34 cellular contexts compared by ENCODE assay signal in genomic region chr9:76099516-76099915, GRCh38.
"Had no signal": no experiment of that assay in that cellular context is flagged by ENCODE, and none has a peak within 500 bp of the region (broad histone marks: within the 10 kb centered on the region; RNA-seq: fewer than 3 reads in every experiment).

No MANE protein-coding gene starts in this region.

- H3K27ac ChIP-seq: adrenal gland, body of pancreas, brain microvascular endothelial cell, breast epithelium, VCaP had no signal

- H3K9me3 Mint-ChIP-seq: activated B cell treated with CpG ODN at 0.5 μM for 24 hours; activated CD4-positive, alpha-beta memory T cell treated with anti-CD3 and anti-CD28 coated beads, Interleukin-2, amount 10 ng/mL, durations not matched to agents 7 days and 5 days; activated CD4-positive, alpha-beta T cell treated with anti-CD3 and anti-CD28 coated beads, Interleukin-2, amount 10 ng/mL, durations not matched to agents 24 days and 14 days; activated naive CD4-positive, alpha-beta T cell treated with anti-CD3 and anti-CD28 coated beads, Interleukin-2, amount 10 ng/mL, durations not matched to agents 7 days and 5 days; activated naive CD8-positive, alpha-beta T cell treated with anti-CD3 and anti-CD28 coated beads, Interleukin-2, amount 10 ng/mL, durations not matched to agents 7 days and 5 days; activated naive CD8-positive, alpha-beta T cell treated with anti-CD3 and anti-CD28 coated beads, Interleukin-2, amount 50 U/mL, for 24 hours; activated T-cell treated with anti-CD3 and anti-CD28 coated beads, Interleukin-2, amount 50 U/mL, for 24 hours; activated T-helper 2 cell treated with anti-CD3 and anti-CD28 coated beads, Interferon-gamma antibody, Interleukin-2, Interleukin-4, amounts not matched to agents 10 μg/mL and 5 μg/mL and 100 μg/mL, durations not matched to agents 14 hours and 24 hours and 36 hours; T-helper 1 cell treated with Interleukin-12 subunit alpha and Interleukin-12 subunit beta and Interleukin-4 antibody, amounts not matched to agents 30 μg/mL and 1 μg/mL, for 36 hours; T-helper 2 cell treated with Interferon-gamma antibody and Interleukin-4, amounts not matched to agents 5 μg/mL and 100 μg/mL, for 36 hours had no signal

- H3K4me3 ChIP-seq: adrenal gland, body of pancreas, breast epithelium had no signal

- H3K9me3 ChIP-seq: adrenal gland, body of pancreas, breast epithelium had no signal

- H3K4me3 Mint-ChIP-seq: activated B cell treated with CpG ODN at 0.5 μM for 24 hours; activated CD4-positive, alpha-beta memory T cell treated with anti-CD3 and anti-CD28 coated beads, Interleukin-2, amount 10 ng/mL, durations not matched to agents 7 days and 5 days; activated CD4-positive, alpha-beta T cell treated with anti-CD3 and anti-CD28 coated beads, Interleukin-2, amount 10 ng/mL, durations not matched to agents 24 days and 14 days; activated CD8-positive, alpha-beta memory T cell treated with anti-CD3 and anti-CD28 coated beads, Interleukin-2, amount 10 ng/mL, durations not matched to agents 7 days and 5 days; activated CD8-positive, alpha-beta T cell treated with anti-CD3 and anti-CD28 coated beads, Interleukin-2, amount 10 ng/mL, durations not matched to agents 7 days and 5 days; activated naive CD4-positive, alpha-beta T cell treated with anti-CD3 and anti-CD28 coated beads, Interleukin-2, amount 10 ng/mL, durations not matched to agents 7 days and 5 days; activated naive CD8-positive, alpha-beta T cell; activated naive CD8-positive, alpha-beta T cell treated with anti-CD3 and anti-CD28 coated beads, Interleukin-2, amount 10 ng/mL, durations not matched to agents 7 days and 5 days; activated naive CD8-positive, alpha-beta T cell treated with anti-CD3 and anti-CD28 coated beads, Interleukin-2, amount 50 U/mL, for 24 hours; activated T-cell treated with anti-CD3 and anti-CD28 coated beads, Interleukin-2, amount 50 U/mL, for 24 hours; T-helper 1 cell treated with Interleukin-12 subunit alpha and Interleukin-12 subunit beta and Interleukin-4 antibody, amounts not matched to agents 30 μg/mL and 1 μg/mL, for 36 hours; T-helper 2 cell treated with Interferon-gamma antibody and Interleukin-4, amounts not matched to agents 5 μg/mL and 100 μg/mL, for 36 hours had no signal

- H3K27me3 Mint-ChIP-seq: activated CD4-positive, alpha-beta memory T cell treated with anti-CD3 and anti-CD28 coated beads, Interleukin-2, amount 10 ng/mL, durations not matched to agents 7 days and 5 days; activated CD4-positive, alpha-beta T cell treated with anti-CD3 and anti-CD28 coated beads, Interleukin-2, amount 10 ng/mL, durations not matched to agents 24 days and 14 days; activated CD8-positive, alpha-beta memory T cell treated with anti-CD3 and anti-CD28 coated beads, Interleukin-2, amount 10 ng/mL, durations not matched to agents 7 days and 5 days; activated naive CD4-positive, alpha-beta T cell treated with anti-CD3 and anti-CD28 coated beads, Interleukin-2, amount 10 ng/mL, durations not matched to agents 7 days and 5 days; activated naive CD8-positive, alpha-beta T cell; activated naive CD8-positive, alpha-beta T cell treated with anti-CD3 and anti-CD28 coated beads, Interleukin-2, amount 10 ng/mL, durations not matched to agents 7 days and 5 days; activated naive CD8-positive, alpha-beta T cell treated with anti-CD3 and anti-CD28 coated beads, Interleukin-2, amount 50 U/mL, for 24 hours; activated T-cell treated with anti-CD3 and anti-CD28 coated beads, Interleukin-2, amount 50 U/mL, for 24 hours had no signal

- ATAC-seq: activated CD8-positive, alpha-beta memory T cell treated with anti-CD3 and anti-CD28 coated beads, Interleukin-2, amount 10 ng/mL, durations not matched to agents 7 days and 5 days; activated CD8-positive, alpha-beta T cell treated with anti-CD3 and anti-CD28 coated beads, Interleukin-2, amount 10 ng/mL, durations not matched to agents 7 days and 5 days; activated naive CD8-positive, alpha-beta T cell treated with anti-CD3 and anti-CD28 coated beads, Interleukin-2, amount 50 U/mL, for 24 hours; body of pancreas had no signal

- H3K27ac Mint-ChIP-seq: activated B cell treated with CpG ODN at 0.5 μM for 24 hours; activated CD4-positive, alpha-beta memory T cell treated with anti-CD3 and anti-CD28 coated beads, Interleukin-2, amount 10 ng/mL, durations not matched to agents 7 days and 5 days; activated CD4-positive, alpha-beta T cell treated with anti-CD3 and anti-CD28 coated beads, Interleukin-2, amount 10 ng/mL, durations not matched to agents 24 days and 14 days; activated CD8-positive, alpha-beta memory T cell treated with anti-CD3 and anti-CD28 coated beads, Interleukin-2, amount 10 ng/mL, durations not matched to agents 7 days and 5 days; activated CD8-positive, alpha-beta T cell treated with anti-CD3 and anti-CD28 coated beads, Interleukin-2, amount 10 ng/mL, durations not matched to agents 7 days and 5 days; activated naive CD4-positive, alpha-beta T cell treated with anti-CD3 and anti-CD28 coated beads, Interleukin-2, amount 10 ng/mL, durations not matched to agents 7 days and 5 days; activated naive CD8-positive, alpha-beta T cell; activated naive CD8-positive, alpha-beta T cell treated with anti-CD3 and anti-CD28 coated beads, Interleukin-2, amount 10 ng/mL, durations not matched to agents 7 days and 5 days; activated naive CD8-positive, alpha-beta T cell treated with anti-CD3 and anti-CD28 coated beads, Interleukin-2, amount 50 U/mL, for 24 hours; activated T-cell treated with anti-CD3 and anti-CD28 coated beads, Interleukin-2, amount 50 U/mL, for 24 hours; activated T-helper 2 cell treated with anti-CD3 and anti-CD28 coated beads, Interferon-gamma antibody, Interleukin-2, Interleukin-4, amounts not matched to agents 10 μg/mL and 5 μg/mL and 100 μg/mL, durations not matched to agents 14 hours and 24 hours and 36 hours; T-helper 1 cell treated with Interleukin-12 subunit alpha and Interleukin-12 subunit beta and Interleukin-4 antibody, amounts not matched to agents 30 μg/mL and 1 μg/mL, for 36 hours; T-helper 2 cell treated with Interferon-gamma antibody and Interleukin-4, amounts not matched to agents 5 μg/mL and 100 μg/mL, for 36 hours had no signal

- DNase-seq: activated B cell treated with CpG ODN at 0.5 μM for 24 hours; activated CD4-positive, alpha-beta memory T cell treated with anti-CD3 and anti-CD28 coated beads, Interleukin-2, amount 10 ng/mL, durations not matched to agents 7 days and 5 days; activated CD4-positive, alpha-beta T cell treated with anti-CD3 and anti-CD28 coated beads for 4 hours; activated CD4-positive, alpha-beta T cell treated with anti-CD3 and anti-CD28 coated beads, Interleukin-2, amount 10 ng/mL, durations not matched to agents 24 days and 14 days; activated CD4-positive, alpha-beta T cell treated with anti-CD3 and anti-CD28 coated beads, Interleukin-2, amount 50 U/mL, for 1 hour; activated CD4-positive, alpha-beta T cell treated with anti-CD3 and anti-CD28 coated beads, Interleukin-2, amount 50 U/mL, for 48 hours; activated CD4-positive, CD25-positive, alpha-beta regulatory T cell treated with anti-CD3 and anti-CD28 coated beads, Interleukin-2, amount 50 U/mL, for 72 hours; activated CD8-positive, alpha-beta memory T cell treated with anti-CD3 and anti-CD28 coated beads for 24 hours; activated CD8-positive, alpha-beta memory T cell treated with anti-CD3 and anti-CD28 coated beads, Interleukin-2, amount 10 ng/mL, durations not matched to agents 7 days and 5 days; activated CD8-positive, alpha-beta memory T cell treated with anti-CD3 and anti-CD28 coated beads, Interleukin-2, amount 50 U/mL, for 48 hours; activated CD8-positive, alpha-beta T cell treated with anti-CD3 and anti-CD28 coated beads, Interleukin-2, amount 10 ng/mL, durations not matched to agents 7 days and 5 days; activated effector memory CD4-positive, alpha-beta T cell treated with Interleukin-2 at 50 U/mL for 16 hours; activated gamma-delta T cell; activated naive CD4-positive, alpha-beta T cell treated with anti-CD3 and anti-CD28 coated beads, Interleukin-2, amount 10 ng/mL, durations not matched to agents 7 days and 5 days; activated naive CD8-positive, alpha-beta T cell treated with anti-CD3 and anti-CD28 coated beads, Interleukin-2, amount 10 ng/mL, durations not matched to agents 7 days and 5 days; activated naive CD8-positive, alpha-beta T cell treated with anti-CD3 and anti-CD28 coated beads, Interleukin-2, amount 50 U/mL, for 24 hours; activated T-cell treated with anti-CD3 and anti-CD28 coated beads, Interleukin-2, amount 50 U/mL, for 24 hours; activated T-cell treated with anti-CD3 and anti-CD28 coated beads, Interleukin-2, amount 50 U/mL, for 48 hours; amniotic stem cell; aorta; body of pancreas; brain microvascular endothelial cell; central memory CD4-positive, alpha-beta T cell; SW 1271; T-helper 1 cell; T-helper 2 cell; T-helper 9 cell had no signal

- H3K4me1 ChIP-seq: body of pancreas, breast epithelium had no signal

- H3K36me3 ChIP-seq: adrenal gland, brain microvascular endothelial cell, breast epithelium had no signal

- H3K36me3 Mint-ChIP-seq: activated CD8-positive, alpha-beta memory T cell treated with anti-CD3 and anti-CD28 coated beads, Interleukin-2, amount 10 ng/mL, durations not matched to agents 7 days and 5 days had no signal

- H3K27me3 ChIP-seq: adrenal gland, body of pancreas, brain microvascular endothelial cell, breast epithelium had no signal

- H3K4me1 Mint-ChIP-seq: activated B cell treated with CpG ODN at 0.5 μM for 24 hours; activated CD8-positive, alpha-beta memory T cell treated with anti-CD3 and anti-CD28 coated beads, Interleukin-2, amount 10 ng/mL, durations not matched to agents 7 days and 5 days had no signal
